22 cellular contexts compared by ENCODE assay signal in the genomic region with DNA sequence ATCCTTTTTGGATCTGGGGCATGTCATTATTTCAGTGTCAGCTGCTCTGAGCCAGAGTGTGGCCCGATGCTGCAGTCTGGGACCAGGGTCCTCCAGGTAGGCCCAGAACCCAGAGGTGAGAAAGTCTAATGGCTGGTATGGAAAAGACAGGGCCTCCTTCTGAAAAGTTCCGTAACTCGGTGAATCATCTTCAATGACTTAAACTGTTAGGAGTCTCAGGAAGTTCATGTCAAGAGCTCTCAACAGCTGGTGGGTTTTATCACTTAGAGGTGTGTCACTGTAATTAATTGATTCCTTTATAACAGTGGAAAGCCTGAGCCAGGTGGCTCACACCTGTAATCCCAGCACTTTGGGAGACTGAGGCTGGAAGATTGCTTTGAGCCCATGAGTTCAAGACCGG.
"Had no signal": no experiment of that assay in that cellular context is flagged by ENCODE, and none has a peak within 500 bp of the region (broad histone marks: within the 10 kb centered on the region; RNA-seq: fewer than 3 reads in every experiment).

No MANE protein-coding gene starts in this region.

- H3K36me3 Mint-ChIP-seq: activated CD4-positive, alpha-beta memory T cell treated with anti-CD3 and anti-CD28 coated beads for 36 hours; memory B cell; natural killer cell; stimulated activated naive B cell treated with anti-CD40 and anti-IgM and Interleukin-4, amounts not matched to agents 10 μg/mL and 1 μg/mL and 100 μg/mL, for 72 hours had no signal

- H3K4me3 Mint-ChIP-seq: activated B cell treated with CpG ODN at 0.5 μM for 24 hours; activated CD4-positive, alpha-beta memory T cell treated with anti-CD3 and anti-CD28 coated beads for 36 hours; activated T-cell treated with anti-CD3 and anti-CD28 coated beads, Interleukin-2, amount 50 U/mL, for 4 hours; effector memory CD8-positive, alpha-beta T cell; memory B cell; natural killer cell; stimulated activated naive B cell treated with anti-CD40 and anti-IgM and Interleukin-4, amounts not matched to agents 10 μg/mL and 1 μg/mL and 100 μg/mL, for 72 hours had no signal

- H3K9me3 Mint-ChIP-seq: activated B cell treated with CpG ODN at 0.5 μM for 24 hours; activated CD4-positive, alpha-beta memory T cell treated with anti-CD3 and anti-CD28 coated beads for 36 hours; activated T-cell treated with anti-CD3 and anti-CD28 coated beads, Interleukin-2, amount 50 U/mL, for 4 hours; effector memory CD8-positive, alpha-beta T cell; memory B cell; natural killer cell; stimulated activated naive B cell treated with anti-CD40 and anti-IgM and Interleukin-4, amounts not matched to agents 10 μg/mL and 1 μg/mL and 100 μg/mL, for 72 hours had no signal

- H3K36me3 ChIP-seq: gastroesophageal sphincter, heart right ventricle, neutrophil, sigmoid colon, spleen, thoracic aorta, upper lobe of right lung had no signal

- H3K9ac ChIP-seq: parathyroid adenoma had no signal

- H3K4me3 ChIP-seq: gastroesophageal sphincter, heart right ventricle, sigmoid colon, spleen, thoracic aorta, upper lobe of right lung had no signal

- H3K9me3 ChIP-seq: gastroesophageal sphincter, heart right ventricle, neutrophil, sigmoid colon, spleen, thoracic aorta, upper lobe of right lung had no signal

- H3K27me3 ChIP-seq: gastroesophageal sphincter, heart right ventricle, neutrophil, sigmoid colon, upper lobe of right lung had no signal

- H3K27ac ChIP-seq: epithelial cell of prostate, gastroesophageal sphincter, heart right ventricle, neutrophil, parathyroid adenoma, sigmoid colon, spleen, thoracic aorta, upper lobe of right lung had no signal

- DNase-seq: activated B cell treated with CpG ODN at 0.5 μM for 24 hours; activated CD4-positive, alpha-beta memory T cell treated with anti-CD3 and anti-CD28 coated beads for 36 hours; activated CD4-positive, alpha-beta T cell treated with anti-CD3 and anti-CD28 coated beads for 4 hours; activated effector memory CD4-positive, alpha-beta T cell treated with Interleukin-2 at 50 U/mL for 16 hours; activated naive CD4-positive, alpha-beta T cell treated with anti-CD3 and anti-CD28 coated beads, Interleukin-2, amount 50 U/mL, for 16 hours; activated T-cell treated with anti-CD3 and anti-CD28 coated beads, Interleukin-2, amount 50 U/mL, for 4 hours; effector memory CD8-positive, alpha-beta T cell; heart right ventricle; kidney glomerular epithelial cell; natural killer cell; spleen; stimulated activated naive B cell treated with anti-CD40 and anti-IgM and Interleukin-4, amounts not matched to agents 10 μg/mL and 1 μg/mL and 100 μg/mL, for 72 hours; SW 1271; T-helper 2 cell; upper lobe of right lung had no signal

- H2AFZ ChIP-seq: parathyroid adenoma had no signal

- H3K79me2 ChIP-seq: parathyroid adenoma had no signal

- H3K4me1 Mint-ChIP-seq: natural killer cell had no signal

- H3K27ac Mint-ChIP-seq: activated B cell treated with CpG ODN at 0.5 μM for 24 hours; activated CD4-positive, alpha-beta memory T cell treated with anti-CD3 and anti-CD28 coated beads for 36 hours; effector memory CD8-positive, alpha-beta T cell; memory B cell; natural killer cell; stimulated activated naive B cell treated with anti-CD40 and anti-IgM and Interleukin-4, amounts not matched to agents 10 μg/mL and 1 μg/mL and 100 μg/mL, for 72 hours had no signal
